Comparison of ENCODE assay signal across 36 cellular contexts in the genomic region with DNA sequence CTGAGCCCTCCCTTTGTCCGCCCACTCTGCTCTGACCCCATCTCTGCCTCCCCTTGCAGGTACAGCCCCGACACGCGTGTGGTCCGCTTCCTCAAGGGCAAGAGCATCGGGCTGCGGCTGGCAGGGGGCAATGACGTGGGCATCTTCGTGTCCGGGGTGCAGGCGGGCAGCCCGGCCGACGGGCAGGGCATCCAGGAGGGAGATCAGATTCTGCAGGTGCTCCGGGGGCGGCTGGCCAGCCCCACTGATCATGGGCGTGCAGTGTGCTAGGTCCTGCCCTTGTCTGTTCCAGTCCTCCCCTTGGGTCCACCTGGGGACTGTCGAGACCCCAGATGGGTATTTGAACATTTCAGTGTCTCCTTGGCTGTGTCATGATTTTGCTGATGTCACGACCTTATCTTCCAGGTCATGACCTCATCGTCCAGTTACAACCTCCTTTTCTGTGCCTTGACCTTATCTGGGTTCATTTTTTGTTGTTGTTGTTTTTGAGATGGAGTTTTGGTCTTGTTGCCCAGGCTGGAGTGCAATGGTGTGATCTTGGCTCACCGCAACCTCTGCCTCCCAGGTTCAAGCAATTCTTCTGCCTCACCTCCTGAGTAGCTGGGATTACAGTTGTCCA. TPM values are rescaled to one million over a fixed set of nuclear protein-coding genes. Genes with fewer than 3 reads are reported as not detected.
"Had no signal": no experiment of that assay in that cellular context is flagged by ENCODE, and none has a peak within 500 bp of the region (broad histone marks: within the 10 kb centered on the region; RNA-seq: fewer than 3 reads in every experiment).

No MANE protein-coding gene starts in this region.

- H3K36me3 ChIP-seq: heart left ventricle, left ventricle myocardium inferior, prostate gland, sigmoid colon, tibial nerve, uterus had no signal

- DNase-seq: heart left ventricle; hypothalamus; immature natural killer cell; kidney; left colon; left ventricle myocardium inferior; mesendoderm; naive B cell; pancreas; posterior cingulate gyrus; retina; right cardiac atrium; sigmoid colon; small intestine; spleen; stimulated activated CD4-positive, alpha-beta T cell treated with anti-CD3 and anti-CD28 coated beads, Interleukin-1b, Interleukin-23, amount 100 ng/mL, for 48 hours; stimulated activated CD4-positive, alpha-beta T cell treated with anti-CD3 and anti-CD28 coated beads, Interleukin-2, amount 100 ng/mL, for 48 hours; stimulated activated CD4-positive, alpha-beta T cell treated with anti-CD3 and anti-CD28 coated beads, Interleukin-4, amount 100 ng/mL, for 4 hours; stimulated activated CD8-positive, alpha-beta memory T cell treated with anti-CD3 and anti-CD28 coated beads, Interleukin-4, amount 100 ng/mL, for 48 hours; stimulated activated naive CD4-positive, alpha-beta T cell treated with Interleukin-2 at 50 U/mL for 16 hours; stimulated activated naive CD8-positive, alpha-beta T cell treated with anti-CD3 and anti-CD28 coated beads, Interleukin-15, amount 100 ng/mL, for 72 hours; substantia nigra; uterus had no signal

- H3K27ac Mint-ChIP-seq: mesothelial cell of epicardium; natural killer cell treated with Interleukin-12 subunit alpha and Interleukin-12 subunit beta and Interleukin-15 and Interleukin-18, amount 100 ng/mL, for 72 hours; stimulated activated memory B cell treated with anti-CD40 and anti-IgM and Interleukin-4, amounts not matched to agents 10 μg/mL and 1 μg/mL and 100 μg/mL, for 72 hours; stimulated activated naive CD8-positive, alpha-beta T cell treated with anti-CD3 and anti-CD28 coated beads, Interleukin-15, amount 100 ng/mL, for 72 hours; type B pancreatic cell had no signal

- H3K4me1 ChIP-seq: heart left ventricle, left ventricle myocardium inferior, pancreas, prostate gland, sigmoid colon, spleen, tibial nerve, uterus had no signal

- H3K27me3 Mint-ChIP-seq: natural killer cell treated with Interleukin-12 subunit alpha and Interleukin-12 subunit beta and Interleukin-15 and Interleukin-18, amount 100 ng/mL, for 72 hours; stimulated activated naive CD8-positive, alpha-beta T cell treated with anti-CD3 and anti-CD28 coated beads, Interleukin-15, amount 100 ng/mL, for 72 hours; type B pancreatic cell had no signal

- H3K27me3 ChIP-seq: pancreas, sigmoid colon, tibial nerve, uterus had no signal

- H3K36me3 Mint-ChIP-seq: immature natural killer cell; natural killer cell treated with Interleukin-12 subunit alpha and Interleukin-12 subunit beta and Interleukin-15 and Interleukin-18, amount 100 ng/mL, for 72 hours; stimulated activated memory B cell treated with anti-CD40 and anti-IgM and Interleukin-4, amounts not matched to agents 10 μg/mL and 1 μg/mL and 100 μg/mL, for 72 hours; type B pancreatic cell had no signal

- FAIRE-seq: islet of Langerhans, kidney, pancreas, small intestine had no signal

- ATAC-seq: heart left ventricle; left colon; natural killer cell treated with Interleukin-12 subunit alpha and Interleukin-12 subunit beta and Interleukin-15 and Interleukin-18, amount 100 ng/mL, for 72 hours; pancreas; stimulated activated memory B cell treated with anti-CD40 and anti-IgM and Interleukin-4, amounts not matched to agents 10 μg/mL and 1 μg/mL and 100 μg/mL, for 72 hours; stimulated activated naive CD8-positive, alpha-beta T cell treated with anti-CD3 and anti-CD28 coated beads, Interleukin-15, amount 100 ng/mL, for 72 hours had no signal

- H3K9me3 Mint-ChIP-seq: immature natural killer cell; mesothelial cell of epicardium; natural killer cell treated with Interleukin-12 subunit alpha and Interleukin-12 subunit beta and Interleukin-15 and Interleukin-18, amount 100 ng/mL, for 72 hours; stimulated activated memory B cell treated with anti-CD40 and anti-IgM and Interleukin-4, amounts not matched to agents 10 μg/mL and 1 μg/mL and 100 μg/mL, for 72 hours; stimulated activated naive CD8-positive, alpha-beta T cell treated with anti-CD3 and anti-CD28 coated beads, Interleukin-15, amount 100 ng/mL, for 72 hours; type B pancreatic cell had no signal

- H3K27ac ChIP-seq: heart left ventricle, left ventricle myocardium inferior, pancreas, prostate gland, sigmoid colon, spleen, tibial nerve, uterus had no signal

- H3K4me3 Mint-ChIP-seq: immature natural killer cell; mesothelial cell of epicardium; natural killer cell treated with Interleukin-12 subunit alpha and Interleukin-12 subunit beta and Interleukin-15 and Interleukin-18, amount 100 ng/mL, for 72 hours; stimulated activated memory B cell treated with anti-CD40 and anti-IgM and Interleukin-4, amounts not matched to agents 10 μg/mL and 1 μg/mL and 100 μg/mL, for 72 hours; stimulated activated naive CD8-positive, alpha-beta T cell treated with anti-CD3 and anti-CD28 coated beads, Interleukin-15, amount 100 ng/mL, for 72 hours; type B pancreatic cell had no signal

- H3K4me3 ChIP-seq: heart left ventricle, left ventricle myocardium inferior, lung, pancreas, prostate gland, sigmoid colon, spleen, tibial nerve, uterus had no signal

- H3K9me3 ChIP-seq: heart left ventricle, left ventricle myocardium inferior, pancreas, prostate gland, sigmoid colon, spleen, uterus had no signal

- H3K4me1 Mint-ChIP-seq: mesothelial cell of epicardium; stimulated activated memory B cell treated with anti-CD40 and anti-IgM and Interleukin-4, amounts not matched to agents 10 μg/mL and 1 μg/mL and 100 μg/mL, for 72 hours had no signal

RNA-seq across cellular contexts. Expression of a gene that starts 28.0 kb away (rescaled TPM):
- total RNA-seq: left ventricle myocardium inferior, right cardiac atrium had no signal

RNA-seq across cellular contexts. Expression of a gene that starts 35.8 kb away (rescaled TPM):
- total RNA-seq: heart left ventricle, kidney, left colon, left ventricle myocardium inferior, lower leg skin, lung, mesothelial cell of epicardium, mononuclear cell, pancreas, prostate gland, right cardiac atrium, sigmoid colon, spleen, temporal lobe, tibial nerve, ureter had no signal
- polyA plus RNA-seq: heart left ventricle, immature natural killer cell, neural cell, pancreas, right cardiac atrium, sigmoid colon, small intestine, spleen had no signal
